1 cellular context compared by ENCODE assay signal in the genomic region with DNA sequence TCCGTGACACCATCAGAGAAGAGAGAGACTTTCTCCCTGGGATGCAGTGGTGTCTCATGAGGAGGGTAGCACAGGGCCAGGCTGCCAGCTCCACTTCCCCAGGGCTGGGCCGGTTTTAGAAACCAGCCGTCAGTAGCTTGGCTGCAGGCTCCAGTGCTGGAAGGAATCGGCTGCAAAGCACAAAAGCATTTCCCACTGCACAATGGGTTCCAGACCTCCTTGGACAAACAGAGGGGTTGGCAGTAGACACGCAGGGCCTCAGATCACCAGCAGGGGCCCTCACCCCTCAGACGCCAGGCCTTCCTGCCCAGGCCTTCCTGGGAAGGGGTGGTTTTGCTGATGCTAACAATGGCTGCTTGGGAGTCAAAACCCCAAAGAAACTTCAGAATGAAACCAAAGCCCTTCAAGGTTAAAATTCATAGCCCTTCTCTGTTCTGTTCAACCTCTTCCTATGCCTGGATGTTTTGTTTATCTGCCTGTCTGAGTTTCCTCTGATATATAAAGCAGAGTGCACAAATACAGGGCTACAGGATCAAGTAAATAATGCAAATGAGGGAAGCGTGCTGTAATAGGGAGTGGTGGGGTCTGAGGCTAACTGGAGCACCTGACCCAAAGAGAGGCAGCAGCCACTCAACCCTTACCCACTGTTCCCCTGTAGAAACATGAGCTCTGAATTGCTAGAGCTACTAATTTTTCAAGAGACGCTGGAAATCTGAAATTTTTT.
A peak's percentile ranks its signal among the peaks of the same experiment; 100 is the strongest.
TF ChIP-seq lines count a peak whose summit lies in the region.

No MANE protein-coding gene starts in this region.

TF ChIP-seq in HepG2, 621 proteins besides CTCF, POLR2A, EP300 and RAD21 (continued from another document and continues in another):
- TF ChIP-seq, protein P1, sequence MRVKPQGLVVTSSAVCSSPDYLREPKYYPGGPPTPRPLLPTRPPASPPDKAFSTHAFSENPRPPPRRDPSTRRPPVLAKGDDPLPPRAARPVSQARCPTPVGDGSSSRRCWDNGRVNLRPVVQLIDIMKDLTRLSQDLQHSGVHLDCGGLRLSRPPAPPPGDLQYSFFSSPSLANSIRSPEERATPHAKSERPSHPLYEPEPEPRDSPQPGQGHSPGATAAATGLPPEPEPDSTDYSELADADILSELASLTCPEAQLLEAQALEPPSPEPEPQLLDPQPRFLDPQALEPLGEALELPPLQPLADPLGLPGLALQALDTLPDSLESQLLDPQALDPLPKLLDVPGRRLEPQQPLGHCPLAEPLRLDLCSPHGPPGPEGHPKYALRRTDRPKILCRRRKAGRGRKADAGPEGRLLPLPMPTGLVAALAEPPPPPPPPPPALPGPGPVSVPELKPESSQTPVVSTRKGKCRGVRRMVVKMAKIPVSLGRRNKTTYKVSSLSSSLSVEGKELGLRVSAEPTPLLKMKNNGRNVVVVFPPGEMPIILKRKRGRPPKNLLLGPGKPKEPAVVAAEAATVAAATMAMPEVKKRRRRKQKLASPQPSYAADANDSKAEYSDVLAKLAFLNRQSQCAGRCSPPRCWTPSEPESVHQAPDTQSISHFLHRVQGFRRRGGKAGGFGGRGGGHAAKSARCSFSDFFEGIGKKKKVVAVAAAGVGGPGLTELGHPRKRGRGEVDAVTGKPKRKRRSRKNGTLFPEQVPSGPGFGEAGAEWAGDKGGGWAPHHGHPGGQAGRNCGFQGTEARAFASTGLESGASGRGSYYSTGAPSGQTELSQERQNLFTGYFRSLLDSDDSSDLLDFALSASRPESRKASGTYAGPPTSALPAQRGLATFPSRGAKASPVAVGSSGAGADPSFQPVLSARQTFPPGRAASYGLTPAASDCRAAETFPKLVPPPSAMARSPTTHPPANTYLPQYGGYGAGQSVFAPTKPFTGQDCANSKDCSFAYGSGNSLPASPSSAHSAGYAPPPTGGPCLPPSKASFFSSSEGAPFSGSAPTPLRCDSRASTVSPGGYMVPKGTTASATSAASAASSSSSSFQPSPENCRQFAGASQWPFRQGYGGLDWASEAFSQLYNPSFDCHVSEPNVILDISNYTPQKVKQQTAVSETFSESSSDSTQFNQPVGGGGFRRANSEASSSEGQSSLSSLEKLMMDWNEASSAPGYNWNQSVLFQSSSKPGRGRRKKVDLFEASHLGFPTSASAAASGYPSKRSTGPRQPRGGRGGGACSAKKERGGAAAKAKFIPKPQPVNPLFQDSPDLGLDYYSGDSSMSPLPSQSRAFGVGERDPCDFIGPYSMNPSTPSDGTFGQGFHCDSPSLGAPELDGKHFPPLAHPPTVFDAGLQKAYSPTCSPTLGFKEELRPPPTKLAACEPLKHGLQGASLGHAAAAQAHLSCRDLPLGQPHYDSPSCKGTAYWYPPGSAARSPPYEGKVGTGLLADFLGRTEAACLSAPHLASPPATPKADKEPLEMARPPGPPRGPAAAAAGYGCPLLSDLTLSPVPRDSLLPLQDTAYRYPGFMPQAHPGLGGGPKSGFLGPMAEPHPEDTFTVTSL (CRISPR knock-in tag; IDR thresholded peaks at IDR 0.05; ENCODE audit: borderline replicate concordance) = no peak
- TF ChIP-seq ZBTB21 (CRISPR knock-in tag; IDR thresholded peaks at IDR 0.05) (no peak), SRSF4 (IDR thresholded peaks at IDR 0.05; ENCODE audit: low read depth, low read length, poor library complexity, severe bottlenecking) (no peak), RELA (CRISPR knock-in tag; IDR thresholded peaks at IDR 0.05) (no peak), TARDBP (CRISPR knock-in tag; IDR thresholded peaks at IDR 0.05) (no peak), PCBP2 (optimal IDR thresholded peaks at IDR 0.05; ENCODE audit: low read depth, low read length, poor library complexity, severe bottlenecking) (no peak), ZFP37 (CRISPR knock-in tag; IDR thresholded peaks at IDR 0.05; ENCODE audit: borderline replicate concordance) (peak; percentile 53; the same call in 1 of the 2 replicates), GZF1 (CRISPR knock-in tag; IDR thresholded peaks at IDR 0.05) (no peak), BRF2 (CRISPR knock-in tag; IDR thresholded peaks at IDR 0.05) (no peak), ZNF260 (CRISPR knock-in tag; IDR thresholded peaks at IDR 0.05; ENCODE audit: borderline replicate concordance, low read depth) (no peak), RXRB (CRISPR knock-in tag; IDR thresholded peaks at IDR 0.05; ENCODE audit: borderline replicate concordance) (no peak), SIN3A (IDR thresholded peaks at IDR 0.05; ENCODE audit: borderline replicate concordance, low read depth, low read length) (no peak), RBM39 (IDR thresholded peaks at IDR 0.05; ENCODE audit: low read depth, low read length, poor library complexity, severe bottlenecking) (peak; percentile 35), ZNF776 (CRISPR knock-in tag; IDR thresholded peaks at IDR 0.05) (no peak), ZNF337 (CRISPR knock-in tag; IDR thresholded peaks at IDR 0.05; ENCODE audit: borderline replicate concordance, low read depth) (no peak), ASH2L (IDR thresholded peaks at IDR 0.05; ENCODE audit: insufficient read length, low read depth, low read length) (no peak), ZFP1 (CRISPR knock-in tag; IDR thresholded peaks at IDR 0.05) (0 out of 2 replicates have a peak, but pooled peaks have one; percentile 28), ZZZ3 (CRISPR knock-in tag; IDR thresholded peaks at IDR 0.05; ENCODE audit: borderline replicate concordance) (no peak), GTF2F1 (IDR thresholded peaks at IDR 0.05; ENCODE audit: low read length) (no peak), CENPX (CRISPR knock-in tag; IDR thresholded peaks at IDR 0.05) (no peak), KLF15 (CRISPR knock-in tag; IDR thresholded peaks at IDR 0.05; ENCODE audit: borderline replicate concordance) (no peak), ZNF780A (CRISPR knock-in tag; IDR thresholded peaks at IDR 0.05) (no peak), ZNF605 (CRISPR knock-in tag; IDR thresholded peaks at IDR 0.05) (peak; percentile 86), BRD4 (CRISPR knock-in tag; IDR thresholded peaks at IDR 0.05) (no peak), TFDP2 (CRISPR knock-in tag; IDR thresholded peaks at IDR 0.05) (no peak), IRX3 (CRISPR knock-in tag; IDR thresholded peaks at IDR 0.05; ENCODE audit: borderline replicate concordance, low read depth) (no peak), SATB2 (CRISPR knock-in tag; IDR thresholded peaks at IDR 0.05) (no peak), RARA (CRISPR knock-in tag; IDR thresholded peaks at IDR 0.05) (peak; percentile 36; the same call in 1 of the 2 replicates), ZNF674 (CRISPR knock-in tag; IDR thresholded peaks at IDR 0.05; ENCODE audit: low read depth) (no peak), ZNF136 (CRISPR knock-in tag; IDR thresholded peaks at IDR 0.05; ENCODE audit: low read depth) (no peak), ZNF530 (CRISPR knock-in tag; IDR thresholded peaks at IDR 0.05; ENCODE audit: low read depth) (no peak), IRF2 (CRISPR knock-in tag; IDR thresholded peaks at IDR 0.05) (peak; percentile 46; the same call in 1 of the 2 replicates), SRF (IDR thresholded peaks at IDR 0.05; ENCODE audit: low read depth, low read length) (no peak), ZNF569 (CRISPR knock-in tag; IDR thresholded peaks at IDR 0.05; ENCODE audit: borderline replicate concordance) (no peak), TP53 (CRISPR knock-in tag; conservative IDR thresholded peaks at IDR 0.05) (0 out of 2 replicates have a peak, but pooled peaks have one; percentile 36), NFRKB (IDR thresholded peaks at IDR 0.05) (no peak)
- TF ChIP-seq, protein P2, sequence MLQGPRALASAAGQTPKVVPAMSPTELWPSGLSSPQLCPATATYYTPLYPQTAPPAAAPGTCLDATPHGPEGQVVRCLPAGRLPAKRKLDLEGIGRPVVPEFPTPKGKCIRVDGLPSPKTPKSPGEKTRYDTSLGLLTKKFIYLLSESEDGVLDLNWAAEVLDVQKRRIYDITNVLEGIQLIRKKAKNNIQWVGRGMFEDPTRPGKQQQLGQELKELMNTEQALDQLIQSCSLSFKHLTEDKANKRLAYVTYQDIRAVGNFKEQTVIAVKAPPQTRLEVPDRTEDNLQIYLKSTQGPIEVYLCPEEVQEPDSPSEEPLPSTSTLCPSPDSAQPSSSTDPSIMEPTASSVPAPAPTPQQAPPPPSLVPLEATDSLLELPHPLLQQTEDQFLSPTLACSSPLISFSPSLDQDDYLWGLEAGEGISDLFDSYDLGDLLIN (CRISPR knock-in tag; IDR thresholded peaks at IDR 0.05; ENCODE audit: borderline replicate concordance) = no peak
- TF ChIP-seq, protein P3, sequence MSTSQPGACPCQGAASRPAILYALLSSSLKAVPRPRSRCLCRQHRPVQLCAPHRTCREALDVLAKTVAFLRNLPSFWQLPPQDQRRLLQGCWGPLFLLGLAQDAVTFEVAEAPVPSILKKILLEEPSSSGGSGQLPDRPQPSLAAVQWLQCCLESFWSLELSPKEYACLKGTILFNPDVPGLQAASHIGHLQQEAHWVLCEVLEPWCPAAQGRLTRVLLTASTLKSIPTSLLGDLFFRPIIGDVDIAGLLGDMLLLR (CRISPR knock-in tag; IDR thresholded peaks at IDR 0.05) = no peak
- TF ChIP-seq, protein P4, sequence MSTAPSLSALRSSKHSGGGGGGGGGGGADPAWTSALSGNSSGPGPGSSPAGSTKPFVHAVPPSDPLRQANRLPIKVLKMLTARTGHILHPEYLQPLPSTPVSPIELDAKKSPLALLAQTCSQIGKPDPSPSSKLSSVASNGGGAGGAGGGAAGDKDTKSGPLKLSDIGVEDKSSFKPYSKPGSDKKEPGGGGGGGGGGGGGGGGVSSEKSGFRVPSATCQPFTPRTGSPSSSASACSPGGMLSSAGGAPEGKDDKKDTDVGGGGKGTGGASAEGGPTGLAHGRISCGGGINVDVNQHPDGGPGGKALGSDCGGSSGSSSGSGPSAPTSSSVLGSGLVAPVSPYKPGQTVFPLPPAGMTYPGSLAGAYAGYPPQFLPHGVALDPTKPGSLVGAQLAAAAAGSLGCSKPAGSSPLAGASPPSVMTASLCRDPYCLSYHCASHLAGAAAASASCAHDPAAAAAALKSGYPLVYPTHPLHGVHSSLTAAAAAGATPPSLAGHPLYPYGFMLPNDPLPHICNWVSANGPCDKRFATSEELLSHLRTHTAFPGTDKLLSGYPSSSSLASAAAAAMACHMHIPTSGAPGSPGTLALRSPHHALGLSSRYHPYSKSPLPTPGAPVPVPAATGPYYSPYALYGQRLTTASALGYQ (CRISPR knock-in tag; IDR thresholded peaks at IDR 0.05) = 0 out of 2 replicates have a peak, but pooled peaks have one; percentile 43
- TF ChIP-seq, protein P5, sequence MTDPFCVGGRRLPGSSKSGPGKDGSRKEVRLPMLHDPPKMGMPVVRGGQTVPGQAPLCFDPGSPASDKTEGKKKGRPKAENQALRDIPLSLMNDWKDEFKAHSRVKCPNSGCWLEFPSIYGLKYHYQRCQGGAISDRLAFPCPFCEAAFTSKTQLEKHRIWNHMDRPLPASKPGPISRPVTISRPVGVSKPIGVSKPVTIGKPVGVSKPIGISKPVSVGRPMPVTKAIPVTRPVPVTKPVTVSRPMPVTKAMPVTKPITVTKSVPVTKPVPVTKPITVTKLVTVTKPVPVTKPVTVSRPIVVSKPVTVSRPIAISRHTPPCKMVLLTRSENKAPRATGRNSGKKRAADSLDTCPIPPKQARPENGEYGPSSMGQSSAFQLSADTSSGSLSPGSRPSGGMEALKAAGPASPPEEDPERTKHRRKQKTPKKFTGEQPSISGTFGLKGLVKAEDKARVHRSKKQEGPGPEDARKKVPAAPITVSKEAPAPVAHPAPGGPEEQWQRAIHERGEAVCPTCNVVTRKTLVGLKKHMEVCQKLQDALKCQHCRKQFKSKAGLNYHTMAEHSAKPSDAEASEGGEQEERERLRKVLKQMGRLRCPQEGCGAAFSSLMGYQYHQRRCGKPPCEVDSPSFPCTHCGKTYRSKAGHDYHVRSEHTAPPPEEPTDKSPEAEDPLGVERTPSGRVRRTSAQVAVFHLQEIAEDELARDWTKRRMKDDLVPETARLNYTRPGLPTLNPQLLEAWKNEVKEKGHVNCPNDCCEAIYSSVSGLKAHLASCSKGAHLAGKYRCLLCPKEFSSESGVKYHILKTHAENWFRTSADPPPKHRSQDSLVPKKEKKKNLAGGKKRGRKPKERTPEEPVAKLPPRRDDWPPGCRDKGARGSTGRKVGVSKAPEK (CRISPR knock-in tag; IDR thresholded peaks at IDR 0.05; ENCODE audit: borderline replicate concordance) = no peak
- TF ChIP-seq, protein P6, sequence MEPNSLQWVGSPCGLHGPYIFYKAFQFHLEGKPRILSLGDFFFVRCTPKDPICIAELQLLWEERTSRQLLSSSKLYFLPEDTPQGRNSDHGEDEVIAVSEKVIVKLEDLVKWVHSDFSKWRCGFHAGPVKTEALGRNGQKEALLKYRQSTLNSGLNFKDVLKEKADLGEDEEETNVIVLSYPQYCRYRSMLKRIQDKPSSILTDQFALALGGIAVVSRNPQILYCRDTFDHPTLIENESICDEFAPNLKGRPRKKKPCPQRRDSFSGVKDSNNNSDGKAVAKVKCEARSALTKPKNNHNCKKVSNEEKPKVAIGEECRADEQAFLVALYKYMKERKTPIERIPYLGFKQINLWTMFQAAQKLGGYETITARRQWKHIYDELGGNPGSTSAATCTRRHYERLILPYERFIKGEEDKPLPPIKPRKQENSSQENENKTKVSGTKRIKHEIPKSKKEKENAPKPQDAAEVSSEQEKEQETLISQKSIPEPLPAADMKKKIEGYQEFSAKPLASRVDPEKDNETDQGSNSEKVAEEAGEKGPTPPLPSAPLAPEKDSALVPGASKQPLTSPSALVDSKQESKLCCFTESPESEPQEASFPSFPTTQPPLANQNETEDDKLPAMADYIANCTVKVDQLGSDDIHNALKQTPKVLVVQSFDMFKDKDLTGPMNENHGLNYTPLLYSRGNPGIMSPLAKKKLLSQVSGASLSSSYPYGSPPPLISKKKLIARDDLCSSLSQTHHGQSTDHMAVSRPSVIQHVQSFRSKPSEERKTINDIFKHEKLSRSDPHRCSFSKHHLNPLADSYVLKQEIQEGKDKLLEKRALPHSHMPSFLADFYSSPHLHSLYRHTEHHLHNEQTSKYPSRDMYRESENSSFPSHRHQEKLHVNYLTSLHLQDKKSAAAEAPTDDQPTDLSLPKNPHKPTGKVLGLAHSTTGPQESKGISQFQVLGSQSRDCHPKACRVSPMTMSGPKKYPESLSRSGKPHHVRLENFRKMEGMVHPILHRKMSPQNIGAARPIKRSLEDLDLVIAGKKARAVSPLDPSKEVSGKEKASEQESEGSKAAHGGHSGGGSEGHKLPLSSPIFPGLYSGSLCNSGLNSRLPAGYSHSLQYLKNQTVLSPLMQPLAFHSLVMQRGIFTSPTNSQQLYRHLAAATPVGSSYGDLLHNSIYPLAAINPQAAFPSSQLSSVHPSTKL (CRISPR knock-in tag; IDR thresholded peaks at IDR 0.05) = no peak
